18 cellular contexts compared by ENCODE assay signal in genomic region chr22:44399906-44400762, GRCh38.
DNase-seq lines count a peak whose midpoint lies in the region; ATAC-seq and TF ChIP-seq lines count a peak whose summit lies in the region.
"Had no signal": no experiment of that assay in that cellular context is flagged by ENCODE, and none has a peak within 500 bp of the region (broad histone marks: within the 10 kb centered on the region; RNA-seq: fewer than 3 reads in every experiment).

No MANE protein-coding gene starts in this region.

- H3K4me2 ChIP-seq in mesendoderm (ENCODE audit: low read length): no peak overlapping the region

- H3K4me3 ChIP-seq in left ventricle myocardium inferior: no peak overlapping the region
- no peak overlapping the region for H3K4me3 ChIP-seq in mesendoderm (ENCODE audit: low read length)
- H3K4me3 ChIP-seq: ascending aorta, prostate gland had no signal

- H3K27ac Mint-ChIP-seq in activated B cell treated with CpG ODN at 0.5 μM for 24 hours: no peak overlapping the region
- H3K27ac Mint-ChIP-seq: endodermal cell; memory B cell; natural killer cell; T-helper 1 cell treated with Interleukin-12 subunit alpha and Interleukin-12 subunit beta and Interleukin-4 antibody, amounts not matched to agents 30 μg/mL and 1 μg/mL, for 36 hours had no signal

- H3K4ac ChIP-seq in mesendoderm (ENCODE audit: low read depth, low read length): no peak overlapping the region

- H2BK15ac ChIP-seq in mesendoderm (replicated peaks; ENCODE audit: low read depth): no peak overlapping the region

- no peak overlapping the region for H3K9ac ChIP-seq in mesendoderm (ENCODE audit: low read length)

- peak; percentile 26 for DNase-seq in Right ventricle myocardium superior
- no peak for DNase-seq in left ventricle myocardium inferior
- DNase-seq in activated B cell treated with CpG ODN at 0.5 μM for 24 hours: peak; percentile 3
- DNase-seq in omental fat pad (ENCODE audit: low spot score): peak; percentile 9
- DNase-seq in ureter (ENCODE audit: low spot score): peak; percentile 37
- DNase-seq in mesendoderm: no peak
- no peak for DNase-seq in COR-L47 (lab: John Stamatoyannopoulos, UW)
- DNase-seq: activated CD4-positive, CD25-positive, alpha-beta regulatory T cell; cerebellar nuclear complex; EL; endodermal cell; NCI-H226; stimulated activated CD4-positive, alpha-beta T cell treated with anti-CD3 and anti-CD28 coated beads, Interleukin-12 subunit alpha, Interleukin-12 subunit beta, amount 100 ng/mL, for 4 hours had no signal

- TF ChIP-seq CTCF in left ventricle myocardium inferior (IDR thresholded peaks at IDR 0.05; ENCODE audit: borderline replicate concordance) (no peak), activated B cell treated with CpG ODN at 0.5 μM for 24 hours (IDR thresholded peaks at IDR 0.05) (no peak), omental fat pad (IDR thresholded peaks at IDR 0.05) (no peak)

- no peaks in the 10 kb centered on the region for H3K79me2 ChIP-seq in mesendoderm (ENCODE audit: control insufficient read depth, insufficient read depth, low read length)

- no peaks in the 10 kb centered on the region for H3K79me1 ChIP-seq in mesendoderm (ENCODE audit: low read length)

- H3K27me3 ChIP-seq in left ventricle myocardium inferior (ENCODE audit: low read depth) (peaks cover 7% of the 10 kb centered on the region), mesendoderm (ENCODE audit: insufficient read depth, low read length, poor library complexity) (no peaks in the 10 kb centered on the region)
- H3K27me3 ChIP-seq: ascending aorta had no signal

- H3K36me3 Mint-ChIP-seq in activated B cell treated with CpG ODN at 0.5 μM for 24 hours (ENCODE audit: low read depth): no peaks in the 10 kb centered on the region
- H3K36me3 Mint-ChIP-seq: memory B cell, natural killer cell had no signal

- intact Hi-C loops in Right ventricle myocardium superior (cut with DNase I): no loop called here
- intact Hi-C loops in left ventricle myocardium inferior (cut with micrococcal nuclease): no loop called here
- intact Hi-C loops in activated B cell treated with CpG ODN at 0.5 μM for 24 hours (cut with micrococcal nuclease): no loop called here

- no CpG with 5 or more reads among the region's 15 CpGs for WGBS in mesendoderm (ENCODE audit: extremely low coverage, insufficient coverage, low lambda C conversion rate)

- H3K9me3 ChIP-seq in left ventricle myocardium inferior (replicated peaks): no peaks in the 10 kb centered on the region
- H3K9me3 ChIP-seq: ascending aorta, prostate gland had no signal

- no peaks in the 10 kb centered on the region for H3K4me1 Mint-ChIP-seq in activated B cell treated with CpG ODN at 0.5 μM for 24 hours
- H3K4me1 Mint-ChIP-seq: endodermal cell, memory B cell, natural killer cell had no signal

- H2BK5ac ChIP-seq in mesendoderm (ENCODE audit: low read length): no peak overlapping the region

- H4K8ac ChIP-seq in mesendoderm (ENCODE audit: low read depth, low read length): no peak overlapping the region

- no peak overlapping the region for H2AK5ac ChIP-seq in mesendoderm (ENCODE audit: low read length)

- no peak overlapping the region for H4K5ac ChIP-seq in mesendoderm (ENCODE audit: low read length)

- no peaks in the 10 kb centered on the region for H3K9me3 Mint-ChIP-seq in activated B cell treated with CpG ODN at 0.5 μM for 24 hours
- H3K9me3 Mint-ChIP-seq: endodermal cell; memory B cell; natural killer cell; T-helper 1 cell treated with Interleukin-12 subunit alpha and Interleukin-12 subunit beta and Interleukin-4 antibody, amounts not matched to agents 30 μg/mL and 1 μg/mL, for 36 hours had no signal

- H3K27ac ChIP-seq in left ventricle myocardium inferior (replicated peaks) (no peak overlapping the region), mesendoderm (ENCODE audit: low read depth, low read length) (no peak overlapping the region)
- H3K27ac ChIP-seq: ascending aorta, prostate gland had no signal

- H3K4me3 Mint-ChIP-seq in activated B cell treated with CpG ODN at 0.5 μM for 24 hours: no peak overlapping the region
- H3K4me3 Mint-ChIP-seq: endodermal cell; memory B cell; natural killer cell; T-helper 1 cell treated with Interleukin-12 subunit alpha and Interleukin-12 subunit beta and Interleukin-4 antibody, amounts not matched to agents 30 μg/mL and 1 μg/mL, for 36 hours had no signal

- ATAC-seq in Right ventricle myocardium superior (ENCODE audit: poor library complexity) (no peak), activated B cell treated with CpG ODN at 0.5 μM for 24 hours (ENCODE audit: low read depth) (no peak), omental fat pad (ENCODE audit: low FRiP score) (no peak)
- ATAC-seq: natural killer cell had no signal

- CTCF ChIA-PET in activated B cell treated with CpG ODN at 0.5 μM for 24 hours (lab: Charles Lee): no interaction called here

- H3K23ac ChIP-seq in mesendoderm (ENCODE audit: low read length): no peak overlapping the region

- H3K36me3 ChIP-seq in left ventricle myocardium inferior (no peaks in the 10 kb centered on the region), mesendoderm (ENCODE audit: control insufficient read depth, insufficient read depth, low read length) (no peaks in the 10 kb centered on the region)
- H3K36me3 ChIP-seq: ascending aorta, prostate gland had no signal

- no peak overlapping the region for H2BK120ac ChIP-seq in mesendoderm (ENCODE audit: low read depth, low read length)

- POLR2A ChIA-PET in activated B cell treated with CpG ODN at 0.5 μM for 24 hours (lab: Charles Lee): no interaction called here

- no peak overlapping the region for H3K18ac ChIP-seq in mesendoderm (ENCODE audit: low read length)

- no peaks in the 10 kb centered on the region for H3K4me1 ChIP-seq in left ventricle myocardium inferior
- H3K4me1 ChIP-seq in mesendoderm (ENCODE audit: control insufficient read depth, low read depth, low read length): no peaks in the 10 kb centered on the region
- H3K4me1 ChIP-seq: ascending aorta, prostate gland had no signal

- H3K27me3 Mint-ChIP-seq in activated B cell treated with CpG ODN at 0.5 μM for 24 hours: peaks cover 6% of the 10 kb centered on the region

- H3K56ac ChIP-seq in mesendoderm (ENCODE audit: low read length): no peak overlapping the region

Comparison
In these comparisons a context has a peak if more than half of its experiments do, and no peak if none do; other contexts are left out.
1. DNase-seq: peak in Right ventricle myocardium superior (single experiment), activated B cell treated with CpG ODN at 0.5 μM for 24 hours (single experiment), omental fat pad (single experiment) and ureter (single experiment); none in left ventricle myocardium inferior (single experiment), mesendoderm (single experiment) and COR-L47 (single experiment).